In the genomic region with DNA sequence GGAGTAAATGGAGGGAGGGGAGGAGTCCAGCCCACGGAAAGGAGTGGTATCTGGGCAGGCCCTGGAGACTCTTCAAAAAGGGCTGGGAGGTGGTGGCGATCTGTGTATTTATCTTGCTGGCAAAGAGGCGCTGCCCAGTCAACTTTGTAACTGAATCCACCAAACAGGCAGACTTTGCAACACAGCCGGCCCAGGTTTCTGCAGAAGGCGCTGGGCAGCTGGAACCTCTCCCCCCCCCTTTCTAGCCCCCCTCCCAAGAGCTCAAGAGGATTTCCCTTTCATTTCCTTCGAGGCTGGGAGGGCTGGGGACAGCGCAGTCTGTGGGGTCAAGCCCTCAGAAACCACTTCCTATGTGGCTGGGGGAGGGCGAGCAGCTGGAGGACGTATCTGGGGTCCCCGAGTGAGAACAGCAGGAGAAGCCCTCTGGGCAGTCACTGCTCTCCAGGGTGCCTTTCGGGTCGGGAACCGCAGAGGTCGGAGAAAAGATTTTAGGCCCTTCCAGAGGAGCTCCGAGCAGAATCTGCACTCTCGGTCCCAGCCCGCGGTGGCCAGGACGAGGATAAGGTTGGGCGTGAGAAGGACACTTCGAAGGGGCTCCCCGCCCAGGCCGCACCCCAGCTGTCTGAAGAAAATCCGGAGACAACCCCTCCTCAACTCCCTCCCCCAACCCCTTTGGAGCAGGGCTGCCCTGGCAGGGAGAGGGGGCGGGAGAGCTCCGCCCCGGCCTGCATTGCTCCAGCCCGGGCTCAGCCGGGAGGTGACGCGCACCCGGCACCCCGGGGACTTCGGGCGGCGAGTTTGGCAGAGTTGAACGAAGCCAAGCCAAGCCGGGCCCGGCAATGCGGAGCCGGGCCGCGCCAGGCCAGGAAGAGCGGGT, we compare ENCODE assay signal across 8 cellular contexts. TPM values are rescaled to one million over a fixed set of nuclear protein-coding genes. Genes with fewer than 3 reads are reported as not detected.
DNase-seq lines count a peak whose midpoint lies in the region; ATAC-seq and TF ChIP-seq lines count a peak whose summit lies in the region.

No MANE protein-coding gene starts in this region.

- H3K36me3 ChIP-seq in endodermal cell (ENCODE audit: control insufficient read depth, insufficient read depth, low read length), result no peaks in the 10 kb centered on the region

- POLR2A ChIA-PET in activated CD8-positive, alpha-beta T cell treated with anti-CD3 and anti-CD28 coated beads for 36 hours (lab: Charles Lee), result interaction anchor here (0.6 to 1.3 kb wide), 3 partner anchors 8 to 12 kb away, joined by 3 read pairs; no protein-coding TSS in a partner anchor

- TF ChIP-seq CTCF in GM13977 (IDR thresholded peaks at IDR 0.05; ENCODE audit: extremely low read depth, insufficient read depth, missing control alignments) (no peak), endodermal cell (conservative IDR thresholded peaks at IDR 0.05) (no peak)
- TF ChIP-seq CTCF in activated CD8-positive, alpha-beta T cell treated with anti-CD3 and anti-CD28 coated beads for 36 hours (IDR thresholded peaks at IDR 0.05), result no peak

- H3K27ac ChIP-seq in endodermal cell (ENCODE audit: low read depth, low read length), result no peak overlapping the region

- peaks cover 7% of the 10 kb centered on the region for H3K27me3 ChIP-seq in endodermal cell (ENCODE audit: control insufficient read depth, insufficient read depth, low read length, poor library complexity, severe bottlenecking)

- H3K27ac Mint-ChIP-seq in activated CD8-positive, alpha-beta T cell treated with anti-CD3 and anti-CD28 coated beads for 36 hours, result no peak overlapping the region
- H3K27ac Mint-ChIP-seq in endodermal cell, result no peak overlapping the region

- peak overlapping the region; percentile 42 for H3K9ac ChIP-seq in endodermal cell (ENCODE audit: extremely low read depth, low read length, poor library complexity, severe bottlenecking)

- CTCF ChIA-PET in activated CD8-positive, alpha-beta T cell treated with anti-CD3 and anti-CD28 coated beads for 36 hours (lab: Charles Lee), result interaction anchor here (1.2 to 2.0 kb wide), 4 partner anchors 11 to 121 kb away, joined by 3 to 6 read pairs (median 4); no protein-coding TSS in a partner anchor

- no peaks in the 10 kb centered on the region for H3K9me3 ChIP-seq in endodermal cell (ENCODE audit: control insufficient read depth, low read length)

- H3K9me3 Mint-ChIP-seq in activated CD8-positive, alpha-beta T cell treated with anti-CD3 and anti-CD28 coated beads for 36 hours, result no peaks in the 10 kb centered on the region
- H3K9me3 Mint-ChIP-seq in endodermal cell, result no peaks in the 10 kb centered on the region

- DNase-seq in GM13977 (ENCODE audit: low spot score) (peak; percentile 63), NCI-H2171 treated with DMSO at 0.1 percent for 48 hours (lab: John Stamatoyannopoulos, UW) (peak; percentile 11), endodermal cell (peak; percentile 85), midbrain (lab: John Stamatoyannopoulos, UW) (peak; percentile 43), GOT3 (lab: John Stamatoyannopoulos, UW) (no peak)
- DNase-seq in activated CD8-positive, alpha-beta T cell treated with anti-CD3 and anti-CD28 coated beads for 36 hours, result peak; percentile 64
- peak; percentile 59 for DNase-seq in stimulated activated naive CD8-positive, alpha-beta T cell treated with anti-CD3 and anti-CD28 coated beads, Interleukin-15, Interleukin-2, amounts not matched to agents 100 U/mL and 50 U/mL, for 24 hours

- peak overlapping the region; percentile 73 for H3K4me3 Mint-ChIP-seq in activated CD8-positive, alpha-beta T cell treated with anti-CD3 and anti-CD28 coated beads for 36 hours
- peak overlapping the region; percentile 70 for H3K4me3 Mint-ChIP-seq in endodermal cell

- no peaks in the 10 kb centered on the region for H3K36me3 Mint-ChIP-seq in activated CD8-positive, alpha-beta T cell treated with anti-CD3 and anti-CD28 coated beads for 36 hours (ENCODE audit: low read depth)
- no peaks in the 10 kb centered on the region for H3K36me3 Mint-ChIP-seq in endodermal cell (ENCODE audit: low read depth)

- peak overlapping the region; percentile 86 for H3K4me3 ChIP-seq in endodermal cell (ENCODE audit: low read length)

- WGBS in endodermal cell (ENCODE audit: insufficient coverage in 1 of 2, insufficient read length in 1 of 2), 2 experiments, result 0 to 2% methylated on average over 9 to 43 of the region's 44 CpGs

- in situ Hi-C loops in GM13977 (cut with MboI; ENCODE audit: low pct_unique_long_range_greater_than_20kb, low sequenced_read_pairs, unreplicated experiment), result no loop called here

- peak; percentile 22 for ATAC-seq in HG02642 (IDR thresholded peaks at IDR 0.05; ENCODE audit: poor library complexity, unreplicated experiment)
- ATAC-seq in activated CD8-positive, alpha-beta T cell treated with anti-CD3 and anti-CD28 coated beads for 36 hours, result peak; percentile 26
- peak; percentile 15 for ATAC-seq in stimulated activated naive CD8-positive, alpha-beta T cell treated with anti-CD3 and anti-CD28 coated beads, Interleukin-15, Interleukin-2, amounts not matched to agents 100 U/mL and 50 U/mL, for 24 hours

- peaks cover 28% of the 10 kb centered on the region for H3K4me1 Mint-ChIP-seq in activated CD8-positive, alpha-beta T cell treated with anti-CD3 and anti-CD28 coated beads for 36 hours (ENCODE audit: low read depth)
- peaks cover 33% of the 10 kb centered on the region for H3K4me1 Mint-ChIP-seq in endodermal cell

- intact Hi-C loops in activated CD8-positive, alpha-beta T cell treated with anti-CD3 and anti-CD28 coated beads for 36 hours (cut with micrococcal nuclease), result no loop called here

- peaks cover 8% of the 10 kb centered on the region for H3K4me1 ChIP-seq in endodermal cell (ENCODE audit: control insufficient read depth, insufficient read depth, low read length)

- peaks cover 12% of the 10 kb centered on the region for H3K27me3 Mint-ChIP-seq in activated CD8-positive, alpha-beta T cell treated with anti-CD3 and anti-CD28 coated beads for 36 hours
- H3K27me3 Mint-ChIP-seq in endodermal cell (ENCODE audit: insufficient read depth), result peaks cover 38% of the 10 kb centered on the region

RNA-seq across cellular contexts. Expression of a gene that starts 0.9 kb away (rescaled TPM):
- total RNA-seq in activated CD8-positive, alpha-beta T cell treated with anti-CD3 and anti-CD28 coated beads for 36 hours, result 1 to 10 TPM; 1.0 to 1.7 TPM
- total RNA-seq in endodermal cell, result 10 to 100 TPM in 1 of 2 donors, 1 to 10 TPM in 1; 7.6 to 10.7 TPM
- 11.2 TPM for polyA plus RNA-seq in endodermal cell (2013, experiment 1 of 2)
- 11.5 TPM for polyA plus RNA-seq in endodermal cell (2013, experiment 2 of 2)
